12 cellular contexts compared by ENCODE assay signal in genomic region chr1:201636581-201636980, GRCh38.
DNase-seq lines count a peak whose midpoint lies in the region; ATAC-seq and TF ChIP-seq lines count a peak whose summit lies in the region.
"Had no signal": no experiment of that assay in that cellular context is flagged by ENCODE, and none has a peak within 500 bp of the region (broad histone marks: within the 10 kb centered on the region; RNA-seq: fewer than 3 reads in every experiment).

No MANE protein-coding gene starts in this region.

- DNase-seq in AG10803 (ENCODE audit: low read depth) = peak; percentile 67
- DNase-seq in IMR-90 = peak; percentile 98
- peak; percentile 91 for DNase-seq in brain microvascular endothelial cell
- DNase-seq in kidney glomerular epithelial cell (lab: John Stamatoyannopoulos, UW) = peak; percentile 13
- no peak for DNase-seq in NCI-H748 treated with DMSO at 0.1 percent for 48 hours (lab: John Stamatoyannopoulos, UW)
- DNase-seq in activated naive CD4-positive, alpha-beta T cell treated with anti-CD3 and anti-CD28 coated beads, Interleukin-2, amount 10 ng/mL, durations not matched to agents 7 days and 5 days = no peak
- no peak for DNase-seq in stimulated activated naive CD8-positive, alpha-beta T cell treated with anti-CD3 and anti-CD28 coated beads, Interleukin-15, Interleukin-2, amounts not matched to agents 100 U/mL and 50 U/mL, for 24 hours
- DNase-seq in LoVo (ENCODE audit: low spot score) = no peak
- DNase-seq: activated CD4-positive, CD25-positive, alpha-beta regulatory T cell treated with anti-CD3 and anti-CD28 coated beads, Interleukin-2, amount 50 U/mL, for 72 hours; stimulated activated CD4-positive, alpha-beta T cell treated with anti-CD3 and anti-CD28 coated beads, Interleukin-2, amount 100 ng/mL, for 48 hours; SW 1271 had no signal

- dilution Hi-C loops in IMR-90 (cut with HindIII; ENCODE audit: low sequenced_read_pairs, unreplicated experiment) = no loop called here

- peak overlapping the region; percentile 75 for H4K91ac ChIP-seq in IMR-90 (ENCODE audit: insufficient read depth, low read depth, low read length)

- H3K4me2 ChIP-seq in IMR-90 (ENCODE audit: low read depth, low read length) = peak overlapping the region; percentile 22

- peak; percentile 79 for ATAC-seq in IMR-90 (ENCODE audit: low read depth)
- ATAC-seq in stimulated activated naive CD8-positive, alpha-beta T cell treated with anti-CD3 and anti-CD28 coated beads, Interleukin-15, Interleukin-2, amounts not matched to agents 100 U/mL and 50 U/mL, for 24 hours = no peak

- intact Hi-C loops in IMR-90 (cut with micrococcal nuclease) = no loop called here

- peak overlapping the region; percentile 92 for H3K4ac ChIP-seq in IMR-90 (ENCODE audit: low read depth, low read length)

- peak overlapping the region; percentile 83 for H2BK20ac ChIP-seq in IMR-90 (ENCODE audit: low read depth, low read length)

- peak overlapping the region; percentile 49; the same call in 1 of the 3 replicates for H2BK15ac ChIP-seq in IMR-90 (ENCODE audit: low read depth, low read length)

- TF ChIP-seq RAD21 in IMR-90 (IDR thresholded peaks at IDR 0.05; ENCODE audit: low read length) = peak; percentile 17; the same call in 1 of the 2 replicates

- TF ChIP-seq CTCF in AG10803 (conservative IDR thresholded peaks at IDR 0.05; ENCODE audit: low read length) (no peak), IMR-90 (conservative IDR thresholded peaks at IDR 0.05; ENCODE audit: low read depth, low read length) (no peak), brain microvascular endothelial cell (IDR thresholded peaks at IDR 0.05; ENCODE audit: low read depth, low read length, missing control alignments) (no peak)

- peaks cover 4% of the 10 kb centered on the region; the same call in 1 of the 2 replicates for H3K36me3 ChIP-seq in IMR-90 (ENCODE audit: control insufficient read depth, insufficient read depth, low read length)
- peaks cover 5% of the 10 kb centered on the region for H3K36me3 ChIP-seq in brain microvascular endothelial cell (replicated peaks)

- H3K18ac ChIP-seq in IMR-90 (ENCODE audit: low read depth, low read length) = peak overlapping the region; percentile 38

- H2AK5ac ChIP-seq in IMR-90 (ENCODE audit: low read depth, low read length) = peak overlapping the region; percentile 88

- H2AK9ac ChIP-seq in IMR-90 (replicated peaks; ENCODE audit: low read depth, low read length, poor library complexity) = peak overlapping the region; percentile 2

- H3K4me3 ChIP-seq in AG10803 (ENCODE audit: low read length) (no peak overlapping the region), IMR-90 (ENCODE audit: insufficient read depth, low read depth, low read length) (no peak overlapping the region), brain microvascular endothelial cell (ENCODE audit: low read depth, low read length) (no peak overlapping the region)

- POLR2A ChIA-PET in IMR-90 (lab: Charles Lee; ENCODE audit: unreplicated experiment) = interaction anchor here (0.6 to 1.1 kb wide), 4 partner anchors 12 to 100 kb away, joined by 3 to 4 read pairs (median 3); no protein-coding TSS in a partner anchor

- H3K14ac ChIP-seq in IMR-90 (replicated peaks; ENCODE audit: low read depth, low read length) = peak overlapping the region; percentile 74

- no peak overlapping the region for H3K4me3 Mint-ChIP-seq in activated naive CD4-positive, alpha-beta T cell treated with anti-CD3 and anti-CD28 coated beads, Interleukin-2, amount 10 ng/mL, durations not matched to agents 7 days and 5 days
- H3K4me3 Mint-ChIP-seq: type B pancreatic cell had no signal

- no peak for TF ChIP-seq POLR2A in IMR-90 (IDR thresholded peaks at IDR 0.05; ENCODE audit: low read depth, low read length)

- peaks cover 47% of the 10 kb centered on the region for H3K9me1 ChIP-seq in IMR-90 (ENCODE audit: insufficient read depth, low read length)

- H3K9ac ChIP-seq in IMR-90 (ENCODE audit: low read depth, low read length) = no peak overlapping the region

- H3K27me3 ChIP-seq in IMR-90 (ENCODE audit: control insufficient read depth, insufficient read depth, low read length) (no peaks in the 10 kb centered on the region), brain microvascular endothelial cell (replicated peaks) (no peaks in the 10 kb centered on the region)

- H4K20me1 ChIP-seq in IMR-90 (ENCODE audit: insufficient read depth, low read length) = no peaks in the 10 kb centered on the region; the same call in 1 of the 2 replicates

- no peaks in the 10 kb centered on the region for H3K36me3 Mint-ChIP-seq in activated naive CD4-positive, alpha-beta T cell treated with anti-CD3 and anti-CD28 coated beads, Interleukin-2, amount 10 ng/mL, durations not matched to agents 7 days and 5 days

- H3K56ac ChIP-seq in IMR-90 (ENCODE audit: extremely low read depth, insufficient read depth, low read length) = peak overlapping the region; percentile 68

- H3K27ac Mint-ChIP-seq in activated naive CD4-positive, alpha-beta T cell treated with anti-CD3 and anti-CD28 coated beads, Interleukin-2, amount 10 ng/mL, durations not matched to agents 7 days and 5 days = no peak overlapping the region
- H3K27ac Mint-ChIP-seq: type B pancreatic cell had no signal

- no peaks in the 10 kb centered on the region for H3K9me3 ChIP-seq in IMR-90 (ENCODE audit: control insufficient read depth, insufficient read depth, low read length)

- peak overlapping the region; percentile 86 for H2BK120ac ChIP-seq in IMR-90 (ENCODE audit: low read depth, low read length)

- peak overlapping the region; percentile 71 for H2BK5ac ChIP-seq in IMR-90 (ENCODE audit: low read depth, low read length, poor library complexity, severe bottlenecking)

- peak overlapping the region; percentile 78; the same call in 1 of the 2 replicates for H3K23ac ChIP-seq in IMR-90 (ENCODE audit: low read depth, low read length)

- in situ Hi-C loops in IMR-90 (cut with MboI; ENCODE audit: low sequenced_read_pairs) = no loop called here
- in situ Hi-C loops in brain microvascular endothelial cell (cut with HindIII; ENCODE audit: low pct_ligation_motif_present, low sequenced_read_pairs) = no loop called here

- H3K4me1 Mint-ChIP-seq in activated naive CD4-positive, alpha-beta T cell treated with anti-CD3 and anti-CD28 coated beads, Interleukin-2, amount 10 ng/mL, durations not matched to agents 7 days and 5 days = no peaks in the 10 kb centered on the region

- peaks cover 13% of the 10 kb centered on the region for H3K27me3 Mint-ChIP-seq in activated naive CD4-positive, alpha-beta T cell treated with anti-CD3 and anti-CD28 coated beads, Interleukin-2, amount 10 ng/mL, durations not matched to agents 7 days and 5 days
- H3K27me3 Mint-ChIP-seq: type B pancreatic cell had no signal

- H4K5ac ChIP-seq in IMR-90 (ENCODE audit: low read depth, low read length) = peak overlapping the region; percentile 58; the same call in 1 of the 2 replicates

- CTCF ChIA-PET in IMR-90 (lab: Yijun Ruan, JAX) = interaction anchor here (0.9 kb wide), 1 partner anchor 77 kb away, joined by 3 read pairs; no protein-coding TSS in a partner anchor
- CTCF ChIA-PET in activated naive CD4-positive, alpha-beta T cell treated with anti-CD3 and anti-CD28 coated beads, Interleukin-2, amount 10 ng/mL, durations not matched to agents 7 days and 5 days (lab: Charles Lee) = no interaction called here

- H3K27ac ChIP-seq in IMR-90 (ENCODE audit: insufficient read depth, low read length) (peak overlapping the region; percentile 72), brain microvascular endothelial cell (peak overlapping the region; percentile 79)

- H3K9me3 Mint-ChIP-seq in activated naive CD4-positive, alpha-beta T cell treated with anti-CD3 and anti-CD28 coated beads, Interleukin-2, amount 10 ng/mL, durations not matched to agents 7 days and 5 days = no peaks in the 10 kb centered on the region
- H3K9me3 Mint-ChIP-seq: type B pancreatic cell had no signal

- H4K8ac ChIP-seq in IMR-90 (ENCODE audit: low read depth in 2 of 2, low read length in 2 of 2) = peak overlapping the region; percentile 67 to 82; a peak in 3 of 4 replicates

- no CpG with 5 or more reads among the region's 3 CpGs for WGBS in IMR-90 (ENCODE audit: extremely low coverage in 2 of 2, insufficient read length in 1 of 2), 2 experiments

- peaks cover 56% of the 10 kb centered on the region for H3K4me1 ChIP-seq in IMR-90 (ENCODE audit: control insufficient read depth, insufficient read depth, low read length)

- peaks cover 50 to 84% of the 10 kb centered on the region in 2 experiments for H3K79me1 ChIP-seq in IMR-90 (ENCODE audit: low read depth in 1 of 2, low read length in 2 of 2)

- BruUV-seq in IMR-90 (replicated peaks; lab: Mats Ljungman, UMichigan) = no TSS peak

- H2AFZ ChIP-seq in IMR-90 (replicated peaks; ENCODE audit: low read length, poor library complexity) = peak overlapping the region; percentile 15

TF ChIP-seq in IMR-90, 13 proteins besides CTCF, POLR2A, EP300 and RAD21 (continues in another document):
- TF ChIP-seq MXI1 (IDR thresholded peaks at IDR 0.05; ENCODE audit: borderline replicate concordance, low read depth, low read length) = 0 out of 2 replicates have a peak, but pooled peaks have one; percentile 32
- no peak for TF ChIP-seq FOS (IDR thresholded peaks at IDR 0.05; ENCODE audit: low read depth, low read length)
- TF ChIP-seq MAFK (IDR thresholded peaks at IDR 0.05; ENCODE audit: low read depth, low read length) = 0 out of 2 replicates have a peak, but pooled peaks have one; percentile 9
- TF ChIP-seq NFE2L2 (IDR thresholded peaks at IDR 0.05; ENCODE audit: low read depth, low read length) = peak; percentile 33; the same call in 1 of the 2 replicates
- no peak; the same call in 1 of the 2 replicates for TF ChIP-seq MAZ (IDR thresholded peaks at IDR 0.05; ENCODE audit: borderline replicate concordance, low read depth, low read length)
- peak; percentile 17; the same call in 1 of the 2 replicates for TF ChIP-seq SMC3 (IDR thresholded peaks at IDR 0.05; ENCODE audit: low read depth, low read length)
- peak; percentile 96 for TF ChIP-seq RCOR1 (IDR thresholded peaks at IDR 0.05; ENCODE audit: insufficient replicate concordance, low read length)
- TF ChIP-seq ELK1 (IDR thresholded peaks at IDR 0.05; ENCODE audit: borderline replicate concordance, low read depth, low read length) = no peak
- no peak for TF ChIP-seq CHD1 (IDR thresholded peaks at IDR 0.05; ENCODE audit: low read depth, low read length)
- peak; percentile 85 for TF ChIP-seq BHLHE40 (IDR thresholded peaks at IDR 0.05; ENCODE audit: low read depth, low read length)

Comparison
In these comparisons a context has a peak if more than half of its experiments do, and no peak if none do; other contexts are left out.
1. DNase-seq: peak in AG10803 (single experiment), IMR-90 (single experiment), brain microvascular endothelial cell (single experiment) and kidney glomerular epithelial cell (single experiment); none in NCI-H748 treated with DMSO at 0.1 percent for 48 hours (single experiment), activated naive CD4-positive, alpha-beta T cell treated with anti-CD3 and anti-CD28 coated beads, Interleukin-2, amount 10 ng/mL, durations not matched to agents 7 days and 5 days (single experiment), stimulated activated naive CD8-positive, alpha-beta T cell treated with anti-CD3 and anti-CD28 coated beads, Interleukin-15, Interleukin-2, amounts not matched to agents 100 U/mL and 50 U/mL, for 24 hours (single experiment) and LoVo (single experiment).